In genomic region chr14:44960646-44961045, GRCh38 we compare ENCODE assay signal across 8 cellular contexts. TPM values are rescaled to one million over a fixed set of nuclear protein-coding genes. Genes with fewer than 3 reads are reported as not detected.
DNase-seq lines count a peak whose midpoint lies in the region; ATAC-seq, FAIRE-seq and TF ChIP-seq lines count a peak whose summit lies in the region.

No MANE protein-coding gene starts in this region.

- peaks cover 49% of the 10 kb centered on the region for H3K4me1 Mint-ChIP-seq in activated naive CD8-positive, alpha-beta T cell (ENCODE audit: low read depth)
- H3K4me1 Mint-ChIP-seq in activated naive CD8-positive, alpha-beta T cell treated with anti-CD3 and anti-CD28 coated beads, Interleukin-2, amount 50 U/mL, for 24 hours, result peaks cover 65% of the 10 kb centered on the region
- peaks cover 29% of the 10 kb centered on the region for H3K4me1 Mint-ChIP-seq in type B pancreatic cell (ENCODE audit: unreplicated experiment)

- H3K27ac ChIP-seq in K562 (ENCODE audit: extremely low read depth, low read depth, low read length), result peak overlapping the region; percentile 77; the same call in 1 of the 3 replicates
- peak overlapping the region; percentile 95 for H3K27ac ChIP-seq in lower lobe of right lung

- H3K27me3 ChIP-seq in K562 (ENCODE audit: control insufficient read depth in 2 of 2, insufficient read depth in 2 of 2, low read length in 2 of 2), result no peaks in the 10 kb centered on the region
- H3K27me3 ChIP-seq in lower lobe of right lung (ENCODE audit: low read depth), result no peaks in the 10 kb centered on the region

- 0 out of 2 replicates have a peak, but pooled peaks cover 9% of the 10 kb centered on the region for H4K20me1 ChIP-seq in K562 (replicated peaks; ENCODE audit: control insufficient read depth, insufficient read depth, low read length)

- no peak overlapping the region for H3K4me3 Mint-ChIP-seq in activated naive CD8-positive, alpha-beta T cell
- no peak overlapping the region for H3K4me3 Mint-ChIP-seq in activated naive CD8-positive, alpha-beta T cell treated with anti-CD3 and anti-CD28 coated beads, Interleukin-2, amount 50 U/mL, for 24 hours
- no peak overlapping the region for H3K4me3 Mint-ChIP-seq in type B pancreatic cell

- in situ Hi-C loops in K562 (cut with MboI), result no loop called here

- no peak for TF ChIP-seq POLR2A in K562 (conservative IDR thresholded peaks at IDR 0.05)

- H3K9ac ChIP-seq in K562 (ENCODE audit: insufficient read depth in 1 of 2, low read depth in 2 of 2, low read length in 2 of 2), result peak overlapping the region in 1 of 2 experiments; percentile 72; a peak in 2 of 4 replicates

- no peaks in the 10 kb centered on the region for H3K9me1 ChIP-seq in K562 (ENCODE audit: control insufficient read depth, insufficient read depth, low read length)

- TF ChIP-seq RAD21 in K562 (CRISPR knock-in tag; conservative IDR thresholded peaks at IDR 0.05 in 1 of 2, IDR thresholded peaks at IDR 0.05 in 1 of 2), result no peak

- no peaks in the 10 kb centered on the region for H3K27me3 Mint-ChIP-seq in activated naive CD8-positive, alpha-beta T cell
- no peaks in the 10 kb centered on the region for H3K27me3 Mint-ChIP-seq in activated naive CD8-positive, alpha-beta T cell treated with anti-CD3 and anti-CD28 coated beads, Interleukin-2, amount 50 U/mL, for 24 hours
- H3K27me3 Mint-ChIP-seq in type B pancreatic cell, result no peaks in the 10 kb centered on the region

- peaks cover 89% of the 10 kb centered on the region for H3K79me2 ChIP-seq in K562 (ENCODE audit: control insufficient read depth, insufficient read depth, low read length)

- intact Hi-C loops in K562 (cut with micrococcal nuclease) (loop anchor here (2.0 to 5.0 kb wide), 3 partner anchors 48 to 292 kb away; partner anchors contain the start of genes FANCM, FKBP3 and MIS18BP1), lower lobe of right lung (cut with DNase I) (no loop called here)

- CTCF ChIA-PET in K562 (lab: Yijun Ruan, JAX; ENCODE audit: low intra/inter-chr PET ratio), result no interaction called here

- DNase-seq in activated naive CD8-positive, alpha-beta T cell treated with anti-CD3 and anti-CD28 coated beads, Interleukin-2, amount 50 U/mL, for 24 hours, result no peak
- no peak for DNase-seq in K562 (ENCODE audit: extremely low read depth in 1 of 4, low spot score in 3 of 4)
- no peak for DNase-seq in lower lobe of right lung
- no peak for DNase-seq in type B pancreatic cell (ENCODE audit: extremely low spot score, unreplicated experiment)
- no peak for DNase-seq in HK-2 (ENCODE audit: unreplicated experiment)
- no peak for DNase-seq in HTR-8/SVneo (ENCODE audit: insufficient read length, low spot score)
- DNase-seq in NCI-H510A (lab: John Stamatoyannopoulos, UW), result no peak

- H2AFZ ChIP-seq in K562 (ENCODE audit: low read depth, low read length), result no peak overlapping the region

- H3K9me3 Mint-ChIP-seq in activated naive CD8-positive, alpha-beta T cell (ENCODE audit: low read depth), result peaks cover 13% of the 10 kb centered on the region
- peaks cover 21% of the 10 kb centered on the region for H3K9me3 Mint-ChIP-seq in activated naive CD8-positive, alpha-beta T cell treated with anti-CD3 and anti-CD28 coated beads, Interleukin-2, amount 50 U/mL, for 24 hours
- H3K9me3 Mint-ChIP-seq in type B pancreatic cell, result no peaks in the 10 kb centered on the region

- TF ChIP-seq CTCF in K562 (IDR thresholded peaks at IDR 0.05 in 2 of 3, conservative IDR thresholded peaks at IDR 0.05 in 1 of 3; ENCODE audit: insufficient read depth in 2 of 3, low read depth in 1 of 3, low read length in 3 of 3) (no peak), lower lobe of right lung (IDR thresholded peaks at IDR 0.05) (no peak), type B pancreatic cell (conservative IDR thresholded peaks at IDR 0.05) (no peak)

- no peaks in the 10 kb centered on the region; a peak in 3 of 5 replicates for H3K4me1 ChIP-seq in K562 (replicated peaks in 1 of 2; ENCODE audit: control insufficient read depth in 2 of 2, insufficient read depth in 2 of 2, low read length in 2 of 2)
- H3K4me1 ChIP-seq in lower lobe of right lung, result peaks cover 69% of the 10 kb centered on the region

- ATAC-seq in activated naive CD8-positive, alpha-beta T cell treated with anti-CD3 and anti-CD28 coated beads, Interleukin-2, amount 50 U/mL, for 24 hours, result no peak
- no peak for ATAC-seq in K562
- no peak for ATAC-seq in lower lobe of right lung

- WGBS in K562 (ENCODE audit: insufficient coverage, low coverage, missing lambda C conversion rate), result 3% methylated on average over 3 of the region's 3 CpGs

- FAIRE-seq in K562 (lab: Jason Lieb, UNC) (no peak), HTR-8/SVneo (lab: Jason Lieb, UNC) (no peak)

- no peaks in the 10 kb centered on the region for H3K9me3 ChIP-seq in K562 (replicated peaks; ENCODE audit: control insufficient read depth, insufficient read depth, low read depth, low read length)
- H3K9me3 ChIP-seq in lower lobe of right lung, result no peaks in the 10 kb centered on the region

- H3K4me2 ChIP-seq in K562 (ENCODE audit: insufficient read depth, low read length), result peak overlapping the region; percentile 90

- H3K36me3 Mint-ChIP-seq in activated naive CD8-positive, alpha-beta T cell, result peaks cover 22% of the 10 kb centered on the region
- H3K36me3 Mint-ChIP-seq in activated naive CD8-positive, alpha-beta T cell treated with anti-CD3 and anti-CD28 coated beads, Interleukin-2, amount 50 U/mL, for 24 hours (ENCODE audit: low read depth), result peaks cover 24% of the 10 kb centered on the region
- H3K36me3 Mint-ChIP-seq in type B pancreatic cell, result peaks cover 7% of the 10 kb centered on the region

- H3K4me3 ChIP-seq in K562 (peak overlapping the region; percentile 53), lower lobe of right lung (peak overlapping the region; percentile 91)

- TF ChIP-seq EP300 in K562 (IDR thresholded peaks at IDR 0.05; ENCODE audit: low read length), result no peak

- POLR2A ChIA-PET in K562 (lab: Yijun Ruan, JAX), result no interaction called here

- peak overlapping the region; percentile 35 for H3K27ac Mint-ChIP-seq in activated naive CD8-positive, alpha-beta T cell
- H3K27ac Mint-ChIP-seq in activated naive CD8-positive, alpha-beta T cell treated with anti-CD3 and anti-CD28 coated beads, Interleukin-2, amount 50 U/mL, for 24 hours, result no peak overlapping the region
- H3K27ac Mint-ChIP-seq in type B pancreatic cell, result peak overlapping the region; percentile 57

- H3K36me3 ChIP-seq in K562 (ENCODE audit: control insufficient read depth, insufficient read depth, low read length) (no peaks in the 10 kb centered on the region), lower lobe of right lung (no peaks in the 10 kb centered on the region)

- no TSS peak for BruUV-seq in K562 (replicated peaks; lab: Mats Ljungman, UMichigan)

TF ChIP-seq in K562, 482 proteins besides CTCF, POLR2A, EP300 and RAD21:
- TF ChIP-seq MEF2A (IDR thresholded peaks at IDR 0.05; ENCODE audit: control insufficient read depth, low read depth, low read length) (no peak), CHD1 (IDR thresholded peaks at IDR 0.05; ENCODE audit: low read length) (peak; percentile 6)
TF ChIP-seq in K562: peak in this region for 1.

RNA-seq across cellular contexts. Expression of gene KLHL28, which starts 1.1 kb away (rescaled TPM):
- total RNA-seq in K562 (2011; cell fraction: chromatin; rRNA removed; ENCODE audit: low replicate concordance), result 9.2 and 15.4 TPM in 2 replicates
- total RNA-seq in K562 (2011; cell fraction: nucleolus; rRNA removed), result 7.7 and 10.5 TPM in 2 replicates
- 14.3 and 21.8 TPM in 2 replicates for total RNA-seq in K562 (2011; cell fraction: nucleoplasm; rRNA removed)
- 1.3 and 1.8 TPM in 2 replicates for total RNA-seq in K562 (2014; rRNA removed)
- 5.5 and 7.3 TPM in 2 replicates for total RNA-seq in K562 (2014; rRNA removed; fragmentation: Illumina TruSeq; extraction: Trizol)
- 4.1 and 4.7 TPM in 2 replicates for total RNA-seq in K562 (2015; rRNA removed; fragmentation: Illumina TruSeq; extraction: Trizol)
- 4.1 and 5.0 TPM in 2 replicates for total RNA-seq in K562 (2021)
- polyA plus RNA-seq in K562 (2011; rRNA removed), result 3.8 and 4.3 TPM in 2 replicates
- polyA plus RNA-seq in K562 (2011; cell fraction: cytosol; rRNA removed), result 1.6 and 3.1 TPM in 2 replicates
- 2.9 and 3.1 TPM in 2 replicates for polyA plus RNA-seq in K562 (2011; cell fraction: nucleus; rRNA removed)
- polyA plus RNA-seq in K562 (2012), result 1.8 and 2.4 TPM in 2 replicates
- 2.9 and 4.4 TPM in 2 replicates for polyA plus RNA-seq in K562 (2014; fragmentation: Illumina TruSeq; extraction: Trizol)
- polyA plus RNA-seq in K562 (2014; fragmentation: Nextera tagmentation; extraction: Ambion mirVana), result 1 to 10 TPM; 4.8 to 7.5 TPM
- polyA plus RNA-seq in K562 (2014; rRNA removed), result 1.1 TPM in 2 replicates
- 18.5 and 21.0 TPM in 2 replicates for polyA minus RNA-seq in K562 (2011; rRNA and poly(A)+ RNA removed)
- polyA minus RNA-seq in K562 (2011; cell fraction: cytosol; rRNA and poly(A)+ RNA removed), result 2.0 and 2.7 TPM in 2 replicates
- 14.7 and 19.0 TPM in 2 replicates for polyA minus RNA-seq in K562 (2011; cell fraction: nucleus; rRNA and poly(A)+ RNA removed)
- 18.5 TPM for total RNA-seq in lower lobe of right lung
- 14.5 and 16.2 TPM in 2 replicates for total RNA-seq in type B pancreatic cell (ENCODE audit: low replicate concordance)

RNA-seq across cellular contexts. Expression of gene TOGARAM1, which starts 1.3 kb away (rescaled TPM):
- total RNA-seq in K562 (2011; cell fraction: chromatin; rRNA removed; ENCODE audit: low replicate concordance), result 21.7 and 28.2 TPM in 2 replicates
- 11.2 and 13.7 TPM in 2 replicates for total RNA-seq in K562 (2011; cell fraction: nucleolus; rRNA removed)
- 12.4 and 14.8 TPM in 2 replicates for total RNA-seq in K562 (2011; cell fraction: nucleoplasm; rRNA removed)
- total RNA-seq in K562 (2014; rRNA removed) (2.3 and 2.4 TPM in 2 replicates), K562 (2014; rRNA removed; fragmentation: Illumina TruSeq; extraction: Trizol) (4.9 and 5.6 TPM in 2 replicates), K562 (2015; rRNA removed; fragmentation: Illumina TruSeq; extraction: Trizol) (6.4 and 7.0 TPM in 2 replicates), K562 (2021) (3.2 and 3.7 TPM in 2 replicates), lower lobe of right lung (18.5 TPM), type B pancreatic cell (ENCODE audit: low replicate concordance) (20.2 and 21.2 TPM in 2 replicates)
- polyA plus RNA-seq in K562 (2011; rRNA removed) (5.6 and 5.8 TPM in 2 replicates), K562 (2014; fragmentation: Illumina TruSeq; extraction: Trizol) (2.6 and 3.8 TPM in 2 replicates), K562 (2014; fragmentation: Nextera tagmentation; extraction: Ambion mirVana) (1 to 10 TPM; 1.3 to 1.6 TPM), K562 (2014; rRNA removed) (1.7 and 3.4 TPM in 2 replicates)
- polyA plus RNA-seq in K562 (2011; cell fraction: cytosol; rRNA removed), result 1.3 and 1.4 TPM in 2 replicates
- polyA plus RNA-seq in K562 (2011; cell fraction: nucleus; rRNA removed), result 5.9 and 6.4 TPM in 2 replicates
- 1.9 and 2.1 TPM in 2 replicates for polyA plus RNA-seq in K562 (2012)
- 18.4 and 19.0 TPM in 2 replicates for polyA minus RNA-seq in K562 (2011; rRNA and poly(A)+ RNA removed)
- polyA minus RNA-seq in K562 (2011; cell fraction: cytosol; rRNA and poly(A)+ RNA removed), result 2.9 and 3.5 TPM in 2 replicates
- polyA minus RNA-seq in K562 (2011; cell fraction: nucleus; rRNA and poly(A)+ RNA removed), result 14.7 and 24.9 TPM in 2 replicates
